Comparison of ENCODE assay signal across 11 cellular contexts in the genomic region with DNA sequence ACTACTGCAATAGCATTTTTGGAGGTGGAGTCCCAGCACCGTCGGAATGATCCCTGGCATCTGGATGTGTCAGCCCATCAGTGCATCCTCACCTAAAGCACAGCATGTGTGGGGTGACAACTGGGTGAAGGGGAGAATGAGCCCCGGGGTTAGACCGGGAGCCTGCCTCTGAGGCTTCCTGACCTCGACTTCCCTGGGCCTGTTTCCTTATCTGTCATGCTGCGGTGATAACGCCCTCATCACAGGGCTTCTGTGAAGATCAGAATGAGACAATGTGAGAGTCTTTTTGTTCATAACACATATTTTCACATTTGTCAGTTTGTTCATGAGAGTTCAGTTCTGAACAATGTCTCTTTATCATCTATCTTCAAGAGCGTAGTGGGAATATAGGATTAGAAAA. TPM values are rescaled to one million over a fixed set of nuclear protein-coding genes. Genes with fewer than 3 reads are reported as not detected.
DNase-seq lines count a peak whose midpoint lies in the region; ATAC-seq and TF ChIP-seq lines count a peak whose summit lies in the region.
"Had no signal": no experiment of that assay in that cellular context is flagged by ENCODE, and none has a peak within 500 bp of the region (broad histone marks: within the 10 kb centered on the region; RNA-seq: fewer than 3 reads in every experiment).

No MANE protein-coding gene starts in this region.

- H2AK5ac ChIP-seq in trophoblast cell (ENCODE audit: low read length) = no peak overlapping the region

- DNase-seq in COLO829 (ENCODE audit: low spot score) (peak; percentile 52), Peyer's patch (no peak), fibroblast of villous mesenchyme (ENCODE audit: low read depth) (peak; percentile 34), trophoblast cell (peak; percentile 97 to 98), type B pancreatic cell (ENCODE audit: extremely low spot score, unreplicated experiment) (no peak), NCI-H345 (lab: John Stamatoyannopoulos, UW) (no peak), HuH-7 (ENCODE audit: low spot score) (no peak)
- DNase-seq: NCI-H2227 treated with DMSO at 0.1 percent for 48 hours, T-helper 17 cell had no signal

- peak overlapping the region; percentile 88 for H3K14ac ChIP-seq in trophoblast cell (ENCODE audit: low read length)

- H2BK120ac ChIP-seq in trophoblast cell (ENCODE audit: insufficient read depth, low read length, poor library complexity) = peak overlapping the region; percentile 98

- no peak overlapping the region for H2AFZ ChIP-seq in trophoblast cell (ENCODE audit: insufficient read depth, low read length, poor library complexity)

- H2BK5ac ChIP-seq in trophoblast cell (ENCODE audit: low read depth, low read length, poor library complexity) = peak overlapping the region; percentile 86

- no peaks in the 10 kb centered on the region for H3K36me3 Mint-ChIP-seq in type B pancreatic cell
- H3K36me3 Mint-ChIP-seq: IgD-negative memory B cell had no signal

- H4K8ac ChIP-seq in trophoblast cell (ENCODE audit: low read depth, low read length) = peak overlapping the region; percentile 75

- H3K4me1 ChIP-seq in Peyer's patch (peaks cover 0 to 5% (median 0%) of the 10 kb centered on the region in 4 donors), trophoblast cell (ENCODE audit: control insufficient read depth in 1 of 2, insufficient read depth in 2 of 2, low read length in 2 of 2) (peaks cover 17 to 20% of the 10 kb centered on the region in 2 experiments)

- no peak for ATAC-seq in HG02759 (IDR thresholded peaks at IDR 0.05; ENCODE audit: unreplicated experiment)
- ATAC-seq: T-helper 17 cell had no signal

- H3K4me1 Mint-ChIP-seq in type B pancreatic cell (ENCODE audit: unreplicated experiment) = peaks cover 25% of the 10 kb centered on the region
- H3K4me1 Mint-ChIP-seq: IgD-negative memory B cell, T-helper 17 cell had no signal

- no peak for TF ChIP-seq POLR2A in Peyer's patch (IDR thresholded peaks at IDR 0.05)

- H3K9me3 ChIP-seq in Peyer's patch (no peaks in the 10 kb centered on the region), trophoblast cell (ENCODE audit: insufficient read depth, low read depth, low read length) (peaks cover 3% of the 10 kb centered on the region)

- H3K27ac ChIP-seq in Peyer's patch (peak overlapping the region; percentile 39 to 83 (median 70)), trophoblast cell (ENCODE audit: low read depth, low read length) (peak overlapping the region; percentile 74)

- peaks cover 23% of the 10 kb centered on the region for H3K79me1 ChIP-seq in trophoblast cell (ENCODE audit: low read length)

- peak overlapping the region; percentile 91 for H2BK12ac ChIP-seq in trophoblast cell (ENCODE audit: low read length)

- peaks cover 2% of the 10 kb centered on the region for H3K79me2 ChIP-seq in trophoblast cell (ENCODE audit: control insufficient read depth, insufficient read depth, low read length, poor library complexity)

- H3K27me3 ChIP-seq in Peyer's patch (no peaks in the 10 kb centered on the region), trophoblast cell (ENCODE audit: insufficient read depth, low read length) (no peaks in the 10 kb centered on the region)

- H3K9me3 Mint-ChIP-seq in type B pancreatic cell = peaks cover 4% of the 10 kb centered on the region

- peak overlapping the region; percentile 44 for H4K12ac ChIP-seq in trophoblast cell (ENCODE audit: low read depth, low read length)

- H3K23ac ChIP-seq in trophoblast cell (ENCODE audit: low read length) = no peak overlapping the region

- whole genome bisulfite sequencing in trophoblast cell (ENCODE audit: extremely low coverage, insufficient coverage, insufficient read length) = no CpG with 5 or more reads among the region's 8 CpGs

- no peak overlapping the region for H3K18ac ChIP-seq in trophoblast cell (ENCODE audit: low read length)

- H3K27ac Mint-ChIP-seq in type B pancreatic cell = no peak overlapping the region
- H3K27ac Mint-ChIP-seq: IgD-negative memory B cell, T-helper 17 cell had no signal

- peak overlapping the region; percentile 64 for H3K4ac ChIP-seq in trophoblast cell (ENCODE audit: low read depth, low read length)

- no peak overlapping the region for H3K9ac ChIP-seq in trophoblast cell (ENCODE audit: low read length)

- peaks cover 2% of the 10 kb centered on the region for H3K27me3 Mint-ChIP-seq in type B pancreatic cell
- H3K27me3 Mint-ChIP-seq: IgD-negative memory B cell had no signal

- TF ChIP-seq CTCF in Peyer's patch (IDR thresholded peaks at IDR 0.05) (no peak), fibroblast of villous mesenchyme (IDR thresholded peaks at IDR 0.05; ENCODE audit: insufficient read depth, low read depth, low read length) (no peak), type B pancreatic cell (conservative IDR thresholded peaks at IDR 0.05) (no peak)

- peak overlapping the region; percentile 94 for H4K91ac ChIP-seq in trophoblast cell (ENCODE audit: low read depth, low read length)

- H3K4me3 ChIP-seq in Peyer's patch (no peak overlapping the region), fibroblast of villous mesenchyme (ENCODE audit: low read depth, low read length) (no peak overlapping the region), trophoblast cell (ENCODE audit: low read depth, low read length) (no peak overlapping the region)

- H3K36me3 ChIP-seq in Peyer's patch (no peaks in the 10 kb centered on the region), trophoblast cell (ENCODE audit: control insufficient read depth in 1 of 2, insufficient read depth in 2 of 2, low read length in 2 of 2) (no peaks in the 10 kb centered on the region)

- no peak overlapping the region for H3K4me3 Mint-ChIP-seq in type B pancreatic cell
- H3K4me3 Mint-ChIP-seq: IgD-negative memory B cell, T-helper 17 cell had no signal

- H3K4me2 ChIP-seq in trophoblast cell (ENCODE audit: low read length) = no peak overlapping the region

RNA-seq across cellular contexts. Expression of a gene that starts 31.1 kb away (rescaled TPM):
- total RNA-seq in Peyer's patch = 10 to 100 TPM; 15.1 to 73.0 (median 45.2) TPM
- total RNA-seq in fibroblast of villous mesenchyme = 15.1 and 96.6 TPM in 2 replicates
- polyA plus RNA-seq in trophoblast cell (2013) = 19.2 and 19.5 TPM in 2 replicates
- total RNA-seq in type B pancreatic cell (ENCODE audit: low replicate concordance) = 0.93 and 6.7 TPM in 2 replicates
- total RNA-seq: T-helper 17 cell had no signal

Comparison
In these comparisons a context has a peak if more than half of its experiments do, and no peak if none do; other contexts are left out.
1. DNase-seq: peak in COLO829 (single experiment), fibroblast of villous mesenchyme (single experiment) and trophoblast cell (2 of 2); none in Peyer's patch (0 of 3), type B pancreatic cell (single experiment), NCI-H345 (single experiment) and HuH-7 (single experiment).